9 cellular contexts compared by ENCODE assay signal in the genomic region with DNA sequence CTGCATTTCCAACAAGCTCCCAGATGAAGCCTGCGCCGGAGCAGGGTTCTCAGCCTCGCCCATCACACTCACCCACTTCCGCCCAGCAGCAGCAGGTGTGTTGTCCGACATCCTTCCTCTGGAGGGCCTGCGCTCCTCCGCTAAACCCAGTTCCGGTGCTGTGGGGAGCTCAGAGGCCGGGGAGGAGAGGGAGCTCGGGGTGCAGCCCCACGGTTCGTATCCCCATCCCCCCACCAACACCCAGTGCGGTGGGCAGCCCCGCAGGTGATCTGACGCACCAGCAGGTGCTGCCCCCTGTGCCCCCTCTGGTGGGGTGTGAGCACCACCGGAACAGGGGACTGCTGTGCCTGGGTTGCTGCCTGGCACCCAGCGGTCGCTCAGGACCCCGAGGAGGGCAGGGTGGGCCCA. TPM values are rescaled to one million over a fixed set of nuclear protein-coding genes. Genes with fewer than 3 reads are reported as not detected.
A peak's percentile ranks its signal among the peaks of the same experiment; 100 is the strongest.
DNase-seq lines count a peak whose midpoint lies in the region; ATAC-seq and TF ChIP-seq lines count a peak whose summit lies in the region.
"Had no signal": no experiment of that assay in that cellular context is flagged by ENCODE, and none has a peak within 500 bp of the region (broad histone marks: within the 10 kb centered on the region; RNA-seq: fewer than 3 reads in every experiment).

No MANE protein-coding gene starts in this region.

- ATAC-seq in Panc1 (no peak), body of pancreas (no peak)
- ATAC-seq in activated naive CD4-positive, alpha-beta T cell treated with anti-CD3 and anti-CD28 coated beads, Interleukin-2, amount 50 U/mL, for 72 hours = peak in 1 of 2 donors; percentile 23

- in situ Hi-C loops in Panc1 (cut with HindIII; ENCODE audit: low pct_unique_long_range_greater_than_20kb, low sequenced_read_pairs) = no loop called here

- DNase-seq in GM12864 (ENCODE audit: low read depth) (no peak), Panc1 (ENCODE audit: low read depth, low spot score) (no peak), body of pancreas (no peak), foreskin melanocyte (no peak), WERI-Rb-1 (no peak), dermis blood vessel endothelial cell (no peak)
- DNase-seq in activated naive CD4-positive, alpha-beta T cell treated with anti-CD3 and anti-CD28 coated beads, Interleukin-2, amount 50 U/mL, for 72 hours (ENCODE audit: low spot score in 2 of 2) = peak; percentile 43 to 68
- DNase-seq in stimulated activated CD4-positive, alpha-beta T cell treated with anti-CD3 and anti-CD28 coated beads, TNF-alpha, amount 100 ng/mL, for 24 hours (ENCODE audit: low read depth in 3 of 3) = peak; percentile 24 to 48 (median 26)

- peaks cover 33% of the 10 kb centered on the region for H3K4me1 ChIP-seq in Panc1 (ENCODE audit: control insufficient read depth, insufficient read depth, low read length)
- peaks cover 32% of the 10 kb centered on the region for H3K4me1 ChIP-seq in body of pancreas

- H3K36me3 Mint-ChIP-seq in activated naive CD4-positive, alpha-beta T cell treated with anti-CD3 and anti-CD28 coated beads, Interleukin-2, amount 50 U/mL, for 72 hours = peaks cover 4 to 5% of the 10 kb centered on the region in 2 donors

- H3K27me3 ChIP-seq in Panc1 (ENCODE audit: control insufficient read depth, insufficient read depth, low read length) = no peaks in the 10 kb centered on the region
- peaks cover 0 to 14% of the 10 kb centered on the region in 2 donors for H3K27me3 ChIP-seq in body of pancreas
- no peaks in the 10 kb centered on the region for H3K27me3 ChIP-seq in WERI-Rb-1 (ENCODE audit: insufficient read depth, low read depth, severe bottlenecking)

- no peak for TF ChIP-seq POLR2A in body of pancreas (IDR thresholded peaks at IDR 0.05)

- BruUV-seq in Panc1 (replicated peaks; lab: Mats Ljungman, UMichigan) = no TSS peak

- intact Hi-C loops in Panc1 (cut with micrococcal nuclease; ENCODE audit: unreplicated experiment) (loop anchor here (10.0 kb wide), 1 partner anchor 59 kb away; a partner anchor contains a TSS), body of pancreas (cut with DNase I) (loop anchor here (5.0 kb wide), 2 partner anchors 121 to 371 kb away; no protein-coding TSS in a partner anchor)

- peak overlapping the region; percentile 65 to 78 for H3K27ac Mint-ChIP-seq in activated naive CD4-positive, alpha-beta T cell treated with anti-CD3 and anti-CD28 coated beads, Interleukin-2, amount 50 U/mL, for 72 hours

- H3K27ac ChIP-seq in Panc1 (ENCODE audit: low read length) = 0 out of 2 replicates have a peak overlapping the region, but pooled peaks have one; percentile 7
- no peak overlapping the region for H3K27ac ChIP-seq in body of pancreas
- no peak overlapping the region for H3K27ac ChIP-seq in WERI-Rb-1

- peak; percentile 14 for TF ChIP-seq CTCF in GM12864 (IDR thresholded peaks at IDR 0.05; ENCODE audit: low read depth, low read length, missing control alignments)
- TF ChIP-seq CTCF in Panc1 (IDR thresholded peaks at IDR 0.05) = no peak
- no peak for TF ChIP-seq CTCF in body of pancreas (IDR thresholded peaks at IDR 0.05)
- TF ChIP-seq CTCF in WERI-Rb-1 (IDR thresholded peaks at IDR 0.05; ENCODE audit: low read depth, low read length) = no peak

- 37 to 57% methylated on average over 8 to 19 of the region's 19 CpGs for WGBS in body of pancreas, 2 donors

- H3K36me3 ChIP-seq in Panc1 (ENCODE audit: control insufficient read depth, insufficient read depth, low read length) (no peaks in the 10 kb centered on the region), body of pancreas (replicated peaks in 1 of 2; ENCODE audit: insufficient read depth in 1 of 2, low read depth in 2 of 2) (no peaks in the 10 kb centered on the region), WERI-Rb-1 (no peaks in the 10 kb centered on the region)

- peak overlapping the region; percentile 61 for H3K4me3 ChIP-seq in GM12864 (ENCODE audit: low read depth, low read length)
- H3K4me3 ChIP-seq in Panc1 (ENCODE audit: low read depth in 2 of 2, low read length in 2 of 2) = no peak overlapping the region
- no peak overlapping the region for H3K4me3 ChIP-seq in body of pancreas
- H3K4me3 ChIP-seq in WERI-Rb-1 (ENCODE audit: low read depth, low read length) = no peak overlapping the region
- H3K4me3 ChIP-seq: smooth muscle cell had no signal

- POLR2A ChIA-PET in Panc1 (lab: Charles Lee) = no interaction called here

- CTCF ChIA-PET in Panc1 (lab: Charles Lee) = interaction anchor here (1.7 kb wide), 1 partner anchor 14 kb away, joined by 8 read pairs; no protein-coding TSS in a partner anchor

- H3K9me3 ChIP-seq in Panc1 (ENCODE audit: control insufficient read depth, insufficient read depth, low read depth, low read length) = no peaks in the 10 kb centered on the region
- H3K9me3 ChIP-seq in body of pancreas = no peaks in the 10 kb centered on the region
- H3K9me3 ChIP-seq in WERI-Rb-1 (ENCODE audit: severe bottlenecking) = no peaks in the 10 kb centered on the region

- H3K9me3 Mint-ChIP-seq in activated naive CD4-positive, alpha-beta T cell treated with anti-CD3 and anti-CD28 coated beads, Interleukin-2, amount 50 U/mL, for 72 hours = no peaks in the 10 kb centered on the region

RNA-seq across cellular contexts. Expression of a gene that starts 3.4 kb away (rescaled TPM):
- total RNA-seq in Panc1 (2021; ENCODE audit: unreplicated experiment) (49.8 TPM), body of pancreas (10 to 100 TPM; 18.1 to 26.5 TPM), dermis blood vessel endothelial cell (33.4 and 44.9 TPM in 2 replicates)
- polyA plus RNA-seq in Panc1 (2012; ENCODE audit: insufficient read length) = 69.0 TPM
- total RNA-seq in activated naive CD4-positive, alpha-beta T cell treated with anti-CD3 and anti-CD28 coated beads, Interleukin-2, amount 50 U/mL, for 72 hours = 10 to 100 TPM in 1 of 2 donors, 1 to 10 TPM in 1; 4.7 to 17.0 TPM

RNA-seq across cellular contexts. Expression of a gene that starts 24.2 kb away (rescaled TPM):
- total RNA-seq in Panc1 (2021; ENCODE audit: unreplicated experiment) (235 TPM), body of pancreas (10 to 100 TPM; 50.3 to 57.7 TPM), dermis blood vessel endothelial cell (62.6 and 64.8 TPM in 2 replicates)
- 207 TPM for polyA plus RNA-seq in Panc1 (2012; ENCODE audit: insufficient read length)
- total RNA-seq in activated naive CD4-positive, alpha-beta T cell treated with anti-CD3 and anti-CD28 coated beads, Interleukin-2, amount 50 U/mL, for 72 hours = 100 to 1,000 TPM; 102 to 135 TPM

RNA-seq across cellular contexts. Expression of a gene that starts 24.5 kb away (rescaled TPM):
- total RNA-seq in Panc1 (2021; ENCODE audit: unreplicated experiment) (21.3 TPM), body of pancreas (10 to 100 TPM in 1 of 2 donors, 1 to 10 TPM in 1; 7.0 to 17.8 TPM), dermis blood vessel endothelial cell (7.4 and 7.7 TPM in 2 replicates)
- polyA plus RNA-seq in Panc1 (2012; ENCODE audit: insufficient read length) = 13.2 TPM
- total RNA-seq in activated naive CD4-positive, alpha-beta T cell treated with anti-CD3 and anti-CD28 coated beads, Interleukin-2, amount 50 U/mL, for 72 hours = 1 to 10 TPM; 2.0 to 5.7 TPM

Comparison
In these comparisons a context has a peak if more than half of its experiments do, and no peak if none do; other contexts are left out.
1. DNase-seq: peak in activated naive CD4-positive, alpha-beta T cell treated with anti-CD3 and anti-CD28 coated beads, Interleukin-2, amount 50 U/mL, for 72 hours (2 of 2) and stimulated activated CD4-positive, alpha-beta T cell treated with anti-CD3 and anti-CD28 coated beads, TNF-alpha, amount 100 ng/mL, for 24 hours (3 of 3); none in GM12864 (single experiment), Panc1 (single experiment), body of pancreas (0 of 4), foreskin melanocyte (single experiment), WERI-Rb-1 (single experiment) and dermis blood vessel endothelial cell (single experiment).